In the genomic region with DNA sequence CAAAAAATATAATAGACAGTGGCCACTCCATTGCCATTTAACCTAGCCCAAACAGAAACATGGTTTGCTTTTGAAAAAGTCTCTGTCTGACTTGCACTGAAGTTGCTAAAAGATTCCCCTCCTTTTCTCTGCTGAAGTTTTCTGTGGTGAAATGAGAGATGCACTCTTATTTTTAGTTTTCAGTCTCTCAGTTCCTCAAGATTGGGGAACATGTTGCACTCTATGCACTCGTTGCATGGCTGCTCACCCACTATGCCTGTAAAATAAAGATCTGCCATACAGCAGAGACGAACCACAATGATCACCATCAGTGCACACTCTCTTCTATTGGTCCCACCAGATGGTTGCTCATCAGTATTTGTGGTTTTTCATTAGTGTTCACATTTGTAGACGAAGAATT, we compare ENCODE assay signal across 14 cellular contexts. TPM values are rescaled to one million over a fixed set of nuclear protein-coding genes. Genes with fewer than 3 reads are reported as not detected.
DNase-seq lines count a peak whose midpoint lies in the region; ATAC-seq and TF ChIP-seq lines count a peak whose summit lies in the region.
"Had no signal": no experiment of that assay in that cellular context is flagged by ENCODE, and none has a peak within 500 bp of the region (broad histone marks: within the 10 kb centered on the region; RNA-seq: fewer than 3 reads in every experiment).

No MANE protein-coding gene starts in this region.

- H3K27me3 ChIP-seq in GM06990 (replicated peaks; ENCODE audit: control insufficient read depth, insufficient read depth, low read length): no peaks in the 10 kb centered on the region

- peak; percentile 79 for DNase-seq in GM06990 (ENCODE audit: extremely low read depth, insufficient read length)
- peak; percentile 33 for DNase-seq in GM19240 (ENCODE audit: insufficient read length, low spot score)
- DNase-seq in NCI-H226: no peak
- no peak for DNase-seq in activated effector memory CD4-positive, alpha-beta T cell treated with Interleukin-2 at 50 U/mL for 16 hours
- no peak for DNase-seq in SW 1271 (lab: John Stamatoyannopoulos, UW)
- no peak for DNase-seq in Right ventricle myocardium inferior (ENCODE audit: missing footprints)
- DNase-seq: activated CD4-positive, alpha-beta T cell treated with anti-CD3 and anti-CD28 coated beads, Interleukin-2, amount 10 ng/mL, durations not matched to agents 7 days and 5 days; effector CD4-positive, alpha-beta T cell; GDM1; head of caudate nucleus; NCI-H2107; SHP77 had no signal

- H3K4me3 ChIP-seq in GM06990 (replicated peaks; ENCODE audit: low read depth, low read length): no peak overlapping the region

- H3K36me3 ChIP-seq in GM06990 (ENCODE audit: control insufficient read depth, insufficient read depth, low read length): no peaks in the 10 kb centered on the region

- intact Hi-C loops in Right ventricle myocardium inferior (cut with DNase I): no loop called here

- TF ChIP-seq CTCF in GM06990 (IDR thresholded peaks at IDR 0.05; ENCODE audit: insufficient read depth, low read length, poor library complexity, severe bottlenecking): no peak

- ATAC-seq in HG02678 (IDR thresholded peaks at IDR 0.05; ENCODE audit: unreplicated experiment): peak; percentile 98
- peak; percentile 81 for ATAC-seq in HG03457 (IDR thresholded peaks at IDR 0.05; ENCODE audit: unreplicated experiment)
- no peak for ATAC-seq in Right ventricle myocardium inferior

RNA-seq across cellular contexts. Expression of gene DAAM1, which starts 13.1 kb away (rescaled TPM):
- total RNA-seq in Right ventricle myocardium inferior: 120 TPM

Comparison
In these comparisons a context has a peak if more than half of its experiments do, and no peak if none do; other contexts are left out.
1. DNase-seq: peak in GM06990 (single experiment) and GM19240 (single experiment); none in NCI-H226 (single experiment), activated effector memory CD4-positive, alpha-beta T cell treated with Interleukin-2 at 50 U/mL for 16 hours (single experiment), SW 1271 (0 of 2) and Right ventricle myocardium inferior (single experiment).